ENCODE assay signal across 22 cellular contexts in the genomic region with DNA sequence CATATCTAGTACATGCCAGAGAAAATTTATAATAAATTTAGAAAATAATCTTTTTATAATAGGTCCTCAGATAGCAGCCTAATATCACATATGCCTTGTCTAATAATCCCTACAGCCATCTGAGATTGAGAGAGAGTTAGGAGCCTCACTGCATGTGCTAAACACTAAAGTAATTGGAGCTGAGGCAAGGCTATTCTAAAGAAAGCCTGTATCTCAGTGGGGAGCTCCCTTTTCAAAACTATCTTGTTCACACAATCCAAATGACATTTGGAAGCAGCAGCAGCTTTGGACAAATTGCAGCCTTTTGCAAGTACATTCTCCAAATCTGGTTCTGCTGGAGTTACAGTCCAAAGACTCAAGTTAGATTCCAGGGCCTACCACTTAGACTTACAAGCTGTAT.
DNase-seq lines count a peak whose midpoint lies in the region; ATAC-seq, FAIRE-seq and TF ChIP-seq lines count a peak whose summit lies in the region.
"Had no signal": no experiment of that assay in that cellular context is flagged by ENCODE, and none has a peak within 500 bp of the region (broad histone marks: within the 10 kb centered on the region; RNA-seq: fewer than 3 reads in every experiment).

No MANE protein-coding gene starts in this region.

- H3K4me3 ChIP-seq in OCI-LY3 (ENCODE audit: low read length) = no peak overlapping the region
- no peak overlapping the region for H3K4me3 ChIP-seq in small intestine (ENCODE audit: low read depth in 1 of 2, low read length in 2 of 2)

- no peak overlapping the region for H2AFZ ChIP-seq in OCI-LY3 (ENCODE audit: low read depth, low read length)

- H3K27me3 ChIP-seq in OCI-LY3 (ENCODE audit: low read depth, low read length) (no peaks in the 10 kb centered on the region), small intestine (ENCODE audit: control insufficient read depth in 2 of 2, insufficient read depth in 2 of 2, low read length in 2 of 2) (no peaks in the 10 kb centered on the region)

- H3K9ac ChIP-seq in OCI-LY3 (ENCODE audit: low read length) = no peak overlapping the region
- H3K9ac ChIP-seq: KMS-11, SK-N-SH had no signal

- TF ChIP-seq CTCF in OCI-LY3 (IDR thresholded peaks at IDR 0.05; ENCODE audit: low read depth, low read length) = no peak

- H4K20me1 ChIP-seq in OCI-LY3 (ENCODE audit: insufficient read depth, low read length) = no peaks in the 10 kb centered on the region

- no peaks in the 10 kb centered on the region for H3K9me3 ChIP-seq in OCI-LY3 (ENCODE audit: insufficient read depth, low read length)
- no peaks in the 10 kb centered on the region for H3K9me3 ChIP-seq in small intestine (ENCODE audit: control insufficient read depth, low read depth)
- H3K9me3 ChIP-seq: SK-N-SH had no signal

- H3K4me2 ChIP-seq in OCI-LY3 (ENCODE audit: low read length) = peak overlapping the region; percentile 67; the same call in 1 of the 2 replicates
- H3K4me2 ChIP-seq: KMS-11, SK-N-SH had no signal

- no peaks in the 10 kb centered on the region for H3K79me2 ChIP-seq in OCI-LY3 (ENCODE audit: low read length)

- H3K36me3 ChIP-seq in OCI-LY3 (replicated peaks; ENCODE audit: low read depth, low read length) (no peaks in the 10 kb centered on the region), small intestine (ENCODE audit: control insufficient read depth in 2 of 2, insufficient read depth in 2 of 2, low read length in 2 of 2) (no peaks in the 10 kb centered on the region)

- H3K4me1 ChIP-seq in OCI-LY3 (ENCODE audit: low read length) = peaks cover 45% of the 10 kb centered on the region
- peaks cover 0 to 6% of the 10 kb centered on the region in 2 donors for H3K4me1 ChIP-seq in small intestine (ENCODE audit: control insufficient read depth in 2 of 2, insufficient read depth in 1 of 2, low read depth in 1 of 2, low read length in 1 of 2)

- intact Hi-C loops in left colon (cut with DNase I, micrococcal nuclease) = no loop called here

- DNase-seq in NCI-H748 (lab: John Stamatoyannopoulos, UW; ENCODE audit: unreplicated experiment) (peak; percentile 7), NCI-H748 treated with DMSO at 0.1 percent for 48 hours (lab: John Stamatoyannopoulos, UW) (no peak), left colon (no peak), small intestine (peak; percentile 16), RCC 7860 (ENCODE audit: low spot score) (no peak), GM19238 (ENCODE audit: insufficient read length, low spot score) (no peak)
- DNase-seq: CD8-positive, alpha-beta memory T cell; DMS79 treated with DMSO at 0.1 percent for 48 hours; GOT3; NCI-H1048; NCI-H1694; NCI-H2107; NCI-H446; NCI-H774; Right ventricle myocardium superior; SK-N-SH had no signal

- peak overlapping the region; percentile 51; the same call in 1 of the 2 replicates for H3K27ac ChIP-seq in OCI-LY3 (ENCODE audit: low read length)
- peak overlapping the region in 1 of 2 donors; percentile 58 for H3K27ac ChIP-seq in small intestine (ENCODE audit: low read depth in 1 of 2, low read length in 1 of 2)
- H3K27ac ChIP-seq: KMS-11 had no signal

- ATAC-seq in left colon = peak; percentile 19
- ATAC-seq in HG03432 (IDR thresholded peaks at IDR 0.05; ENCODE audit: unreplicated experiment) = no peak
- ATAC-seq: HepG2, Panc1 had no signal

- FAIRE-seq in small intestine (lab: Jason Lieb, UNC) = no peak
- no peak for FAIRE-seq in RCC 7860 (lab: Jason Lieb, UNC)
- FAIRE-seq: D721Med, HepG2 had no signal

Comparison
In these comparisons a context has a peak if more than half of its experiments do, and no peak if none do; other contexts are left out.
1. DNase-seq: peak in NCI-H748 (single experiment) and small intestine (single experiment); none in NCI-H748 treated with DMSO at 0.1 percent for 48 hours (single experiment), left colon (0 of 2), RCC 7860 (single experiment) and GM19238 (single experiment).